ENCODE assay signal across 1 cellular context in genomic region chr12:53181935-53182334, GRCh38.
TF ChIP-seq lines count a peak whose summit lies in the region.

No MANE protein-coding gene starts in this region.

TF ChIP-seq in H1, 55 proteins besides CTCF, POLR2A, EP300 and RAD21:
- TF ChIP-seq USF2 (IDR thresholded peaks at IDR 0.05; ENCODE audit: low read length) (0 out of 2 replicates have a peak, but pooled peaks have one; percentile 32), TAF1 (IDR thresholded peaks at IDR 0.05; ENCODE audit: low read depth, low read length) (no peak)
